Comparison of ENCODE assay signal across 20 cellular contexts in genomic region chr6:111849298-111849697, GRCh38. TPM values are rescaled to one million over a fixed set of nuclear protein-coding genes. Genes with fewer than 3 reads are reported as not detected.
DNase-seq lines count a peak whose midpoint lies in the region; ATAC-seq, FAIRE-seq and TF ChIP-seq lines count a peak whose summit lies in the region.
"Had no signal": no experiment of that assay in that cellular context is flagged by ENCODE, and none has a peak within 500 bp of the region (broad histone marks: within the 10 kb centered on the region; RNA-seq: fewer than 3 reads in every experiment).

No MANE protein-coding gene starts in this region.

- H3K36me3 Mint-ChIP-seq in activated T-cell treated with anti-CD3 and anti-CD28 coated beads, Interleukin-2, amount 50 U/mL, for 4 hours (ENCODE audit: insufficient read depth), result peaks cover 61% of the 10 kb centered on the region
- H3K36me3 Mint-ChIP-seq in GM23338 (ENCODE audit: low read depth) (no peaks in the 10 kb centered on the region; the same call in 2 of the 3 replicates), natural killer cell (no peaks in the 10 kb centered on the region)

- H3K9me3 ChIP-seq in psoas muscle, result no peaks in the 10 kb centered on the region
- H3K9me3 ChIP-seq: gastroesophageal sphincter, thyroid gland had no signal

- H3K4me1 ChIP-seq in GM23338 (ENCODE audit: insufficient read depth) (peaks cover 84% of the 10 kb centered on the region), psoas muscle (no peaks in the 10 kb centered on the region)

- no peak overlapping the region for H3K27ac ChIP-seq in GM23338 (ENCODE audit: low read depth)
- peak overlapping the region; percentile 22 for H3K27ac ChIP-seq in caudate nucleus (ENCODE audit: low read depth, low read length)
- no peak overlapping the region for H3K27ac ChIP-seq in psoas muscle
- H3K27ac ChIP-seq: brain microvascular endothelial cell, gastroesophageal sphincter, thyroid gland had no signal

- intact Hi-C loops in natural killer cell (cut with micrococcal nuclease), result no loop called here
- intact Hi-C loops in psoas muscle (cut with DNase I), result loop anchor here in 1 of 2 donors (10.0 kb wide), 1 partner anchor 124 kb away; no protein-coding TSS in a partner anchor

- H3K9me3 Mint-ChIP-seq in activated T-cell treated with anti-CD3 and anti-CD28 coated beads, Interleukin-2, amount 50 U/mL, for 4 hours, result no peaks in the 10 kb centered on the region
- H3K9me3 Mint-ChIP-seq in GM23338, result no peaks in the 10 kb centered on the region
- H3K9me3 Mint-ChIP-seq in natural killer cell, result no peaks in the 10 kb centered on the region
- H3K9me3 Mint-ChIP-seq: activated naive CD8-positive, alpha-beta T cell treated with anti-CD3 and anti-CD28 coated beads, Interleukin-2, amount 10 ng/mL, durations not matched to agents 7 days and 5 days had no signal

- peaks cover 14% of the 10 kb centered on the region for H4K20me1 ChIP-seq in GM23338 (replicated peaks; ENCODE audit: insufficient read depth)

- DNase-seq in activated T-cell treated with anti-CD3 and anti-CD28 coated beads, Interleukin-2, amount 50 U/mL, for 4 hours, result no peak
- DNase-seq in activated T-cell treated with anti-CD3 and anti-CD28 coated beads, Interleukin-2, amount 50 U/mL, for 1 hour, result no peak
- DNase-seq in GM23338 (ENCODE audit: low spot score), result no peak
- no peak for DNase-seq in caudate nucleus (lab: John Stamatoyannopoulos, UW)
- DNase-seq in natural killer cell, result no peak
- no peak for DNase-seq in psoas muscle
- DNase-seq in H54 (ENCODE audit: insufficient read length, low spot score), result no peak
- DNase-seq in erythroblast (lab: John Stamatoyannopoulos, UW), result no peak
- DNase-seq: ACHN; activated naive CD8-positive, alpha-beta T cell treated with anti-CD3 and anti-CD28 coated beads, Interleukin-2, amount 10 ng/mL, durations not matched to agents 7 days and 5 days; brain microvascular endothelial cell; dermis blood vessel endothelial cell; DMS79; HCEC 1CT; left colon; NCI-H1417 treated with DMSO at 0.1 percent for 48 hours; NCI-H526 treated with DMSO at 0.1 percent for 48 hours; retina; thyroid gland had no signal

- no peak for FAIRE-seq in H54 (lab: Jason Lieb, UNC)

- TF ChIP-seq CTCF in GM23338 (conservative IDR thresholded peaks at IDR 0.05; ENCODE audit: low read depth in 2 of 2), result no peak
- no peak for TF ChIP-seq CTCF in natural killer cell (IDR thresholded peaks at IDR 0.05)
- TF ChIP-seq CTCF in psoas muscle (IDR thresholded peaks at IDR 0.05), result no peak

- no peaks in the 10 kb centered on the region for H3K36me3 ChIP-seq in GM23338 (ENCODE audit: insufficient read depth)
- no peaks in the 10 kb centered on the region for H3K36me3 ChIP-seq in psoas muscle (ENCODE audit: insufficient read depth in 1 of 2, low read depth in 1 of 2)
- H3K36me3 ChIP-seq: brain microvascular endothelial cell, gastroesophageal sphincter, thyroid gland had no signal

- no peak for ATAC-seq in activated T-cell treated with anti-CD3 and anti-CD28 coated beads, Interleukin-2, amount 50 U/mL, for 4 hours
- ATAC-seq in GM23338 (no peak), natural killer cell (no peak), psoas muscle (no peak)
- ATAC-seq: gastroesophageal sphincter, left colon had no signal

- H3K4me3 Mint-ChIP-seq in activated T-cell treated with anti-CD3 and anti-CD28 coated beads, Interleukin-2, amount 50 U/mL, for 4 hours, result peak overlapping the region; percentile 17
- H3K4me3 Mint-ChIP-seq in GM23338, result no peak overlapping the region
- H3K4me3 Mint-ChIP-seq in natural killer cell, result peak overlapping the region; percentile 67
- H3K4me3 Mint-ChIP-seq: activated naive CD8-positive, alpha-beta T cell treated with anti-CD3 and anti-CD28 coated beads, Interleukin-2, amount 10 ng/mL, durations not matched to agents 7 days and 5 days had no signal

- H3K27ac Mint-ChIP-seq in GM23338, result 0 out of 2 replicates have a peak overlapping the region, but pooled peaks have one; percentile 17
- peak overlapping the region; percentile 88 to 92 for H3K27ac Mint-ChIP-seq in natural killer cell
- H3K27ac Mint-ChIP-seq: activated naive CD8-positive, alpha-beta T cell treated with anti-CD3 and anti-CD28 coated beads, Interleukin-2, amount 10 ng/mL, durations not matched to agents 7 days and 5 days had no signal

- 85 to 93% (median 90%) methylated on average over 5 of the region's 5 CpGs for WGBS in psoas muscle, 3 donors

- H3F3A ChIP-seq in GM23338 (replicated peaks; ENCODE audit: low read depth), result peaks cover 3% of the 10 kb centered on the region; the same call in 1 of the 2 replicates

- H3K79me2 ChIP-seq in GM23338 (replicated peaks; ENCODE audit: insufficient read depth), result peaks cover 77% of the 10 kb centered on the region

- H3K4me1 Mint-ChIP-seq in activated T-cell treated with anti-CD3 and anti-CD28 coated beads, Interleukin-2, amount 50 U/mL, for 4 hours (ENCODE audit: low read depth), result peaks cover 55% of the 10 kb centered on the region
- H3K4me1 Mint-ChIP-seq in GM23338 (peaks cover 87% of the 10 kb centered on the region), natural killer cell (peaks cover 54 to 55% of the 10 kb centered on the region in 2 donors)

- H2AFZ ChIP-seq in GM23338, result no peak overlapping the region

- no peak overlapping the region for H3K4me2 ChIP-seq in GM23338

- no peaks in the 10 kb centered on the region for H3K9me2 ChIP-seq in GM23338 (ENCODE audit: insufficient read depth)

- H3K27me3 ChIP-seq in GM23338 (ENCODE audit: insufficient read depth) (no peaks in the 10 kb centered on the region), psoas muscle (ENCODE audit: insufficient read depth in 3 of 3, low read length in 2 of 3) (no peaks in the 10 kb centered on the region)
- H3K27me3 ChIP-seq: brain microvascular endothelial cell, gastroesophageal sphincter, thyroid gland had no signal

- no peaks in the 10 kb centered on the region for H3K27me3 Mint-ChIP-seq in activated T-cell treated with anti-CD3 and anti-CD28 coated beads, Interleukin-2, amount 50 U/mL, for 4 hours (ENCODE audit: low read depth)
- H3K27me3 Mint-ChIP-seq in GM23338 (ENCODE audit: insufficient read depth, low read depth, poor library complexity) (peaks cover 4% of the 10 kb centered on the region), natural killer cell (ENCODE audit: low read depth in 2 of 2) (no peaks in the 10 kb centered on the region)
- H3K27me3 Mint-ChIP-seq: activated naive CD8-positive, alpha-beta T cell treated with anti-CD3 and anti-CD28 coated beads, Interleukin-2, amount 10 ng/mL, durations not matched to agents 7 days and 5 days had no signal

- TF ChIP-seq POLR2A in H54 (IDR thresholded peaks at IDR 0.05; ENCODE audit: low read depth, low read length) (no peak), erythroblast (IDR thresholded peaks at IDR 0.05; ENCODE audit: low read length) (no peak)

- no peak overlapping the region for H3K4me3 ChIP-seq in GM23338
- H3K4me3 ChIP-seq in psoas muscle, result no peak overlapping the region
- H3K4me3 ChIP-seq: gastroesophageal sphincter, thyroid gland had no signal

TF ChIP-seq in GM23338, 12 proteins besides CTCF, POLR2A, EP300 and RAD21 (continues in another document):
- TF ChIP-seq JUNB (IDR thresholded peaks at IDR 0.05; ENCODE audit: unreplicated experiment) (no peak), NANOG (IDR thresholded peaks at IDR 0.05; ENCODE audit: borderline replicate concordance) (no peak), EZH2 (IDR thresholded peaks at IDR 0.05; ENCODE audit: low read depth, unreplicated experiment) (no peak), ETS1 (IDR thresholded peaks at IDR 0.05) (no peak), REST (IDR thresholded peaks at IDR 0.05; ENCODE audit: unreplicated experiment) (no peak), EZH2phosphoT487 (IDR thresholded peaks at IDR 0.05; ENCODE audit: unreplicated experiment) (no peak), ZNF331 (CRISPR knock-in tag; IDR thresholded peaks at IDR 0.05; ENCODE audit: low read depth) (no peak), STAT1 (IDR thresholded peaks at IDR 0.05; ENCODE audit: unreplicated experiment) (no peak)

RNA-seq across cellular contexts. Expression of gene FYN, which starts 24.0 kb away (rescaled TPM):
- 100 to 1,000 TPM; 481 to 505 (median 485) TPM for total RNA-seq in activated T-cell treated with anti-CD3 and anti-CD28 coated beads, Interleukin-2, amount 50 U/mL, for 4 hours
- total RNA-seq in GM23338 (2014; rRNA removed; shearing (Covaris generic)), result 70.8 and 143 TPM in 2 replicates
- 46.8 and 54.9 TPM in 2 replicates for polyA plus RNA-seq in GM23338 (2016; fragmentation: Nextera tagmentation; extraction: Ambion mirVana)
- 100 to 1,000 TPM; 616 to 757 (median 713) TPM for total RNA-seq in natural killer cell
- total RNA-seq in psoas muscle, result 10 to 100 TPM in 3 of 4 donors, 1 to 10 TPM in 1; 9.5 to 27.8 (median 15.0) TPM
- polyA plus RNA-seq in psoas muscle, result 10 to 100 TPM in 1 of 3 donors, 1 to 10 TPM in 2; 7.1 to 12.3 (median 8.9) TPM
